ENCODE assay signal across 9 cellular contexts in genomic region chr6:6725834-6726194, GRCh38.
A peak's percentile ranks its signal among the peaks of the same experiment; 100 is the strongest.
DNase-seq lines count a peak whose midpoint lies in the region; ATAC-seq and TF ChIP-seq lines count a peak whose summit lies in the region.
"Had no signal": no experiment of that assay in that cellular context is flagged by ENCODE, and none has a peak within 500 bp of the region (broad histone marks: within the 10 kb centered on the region; RNA-seq: fewer than 3 reads in every experiment).

No MANE protein-coding gene starts in this region.

- no peaks in the 10 kb centered on the region for H3K36me3 Mint-ChIP-seq in activated naive CD8-positive, alpha-beta T cell
- H3K36me3 Mint-ChIP-seq in activated naive CD8-positive, alpha-beta T cell treated with anti-CD3 and anti-CD28 coated beads for 36 hours: no peaks in the 10 kb centered on the region

- H3K9me2 ChIP-seq in Karpas-422 (replicated peaks; ENCODE audit: insufficient read depth, low read length): no peaks in the 10 kb centered on the region

- no peak for DNase-seq in activated naive CD8-positive, alpha-beta T cell treated with anti-CD3 and anti-CD28 coated beads for 36 hours
- peak; percentile 59 for DNase-seq in UCSD-AML1 (lab: John Stamatoyannopoulos, UW; ENCODE audit: unreplicated experiment)
- DNase-seq in mesendoderm: no peak
- no peak for DNase-seq in transverse colon
- no peak for DNase-seq in Karpas-422
- no peak for DNase-seq in DMS153 treated with DMSO at 0.1 percent for 48 hours (lab: John Stamatoyannopoulos, UW; ENCODE audit: unreplicated experiment)
- DNase-seq: activated B cell treated with CpG ODN at 0.5 μM for 24 hours had no signal

- H3K27me3 Mint-ChIP-seq in activated naive CD8-positive, alpha-beta T cell: peaks cover 1% of the 10 kb centered on the region
- H3K27me3 Mint-ChIP-seq in activated naive CD8-positive, alpha-beta T cell treated with anti-CD3 and anti-CD28 coated beads for 36 hours: peaks cover 10% of the 10 kb centered on the region

- WGBS in mesendoderm (ENCODE audit: extremely low coverage, insufficient coverage, low lambda C conversion rate): no CpG with 5 or more reads among the region's 10 CpGs
- WGBS in transverse colon (ENCODE audit: low coverage in 1 of 2), 2 donors: 60 to 87% methylated on average over 1 to 10 of the region's 10 CpGs

- no peak overlapping the region for H4K5ac ChIP-seq in mesendoderm (ENCODE audit: low read length)

- no peak overlapping the region for H3K18ac ChIP-seq in mesendoderm (ENCODE audit: low read length)

- no peak for ATAC-seq in HG03280 (IDR thresholded peaks at IDR 0.05; ENCODE audit: unreplicated experiment)

- H3K79me1 ChIP-seq in mesendoderm (ENCODE audit: low read length): no peaks in the 10 kb centered on the region

- H3K9me3 Mint-ChIP-seq in activated naive CD8-positive, alpha-beta T cell (ENCODE audit: low read depth): no peaks in the 10 kb centered on the region
- H3K9me3 Mint-ChIP-seq in activated naive CD8-positive, alpha-beta T cell treated with anti-CD3 and anti-CD28 coated beads for 36 hours: no peaks in the 10 kb centered on the region
- H3K9me3 Mint-ChIP-seq: activated B cell treated with CpG ODN at 0.5 μM for 24 hours had no signal

- TF ChIP-seq POLR2A in transverse colon (IDR thresholded peaks at IDR 0.05): no peak

- H4K20me1 ChIP-seq in Karpas-422 (ENCODE audit: insufficient read depth, low read depth, low read length): no peaks in the 10 kb centered on the region

- H3K56ac ChIP-seq in mesendoderm (ENCODE audit: low read length): peak overlapping the region; percentile 53

- H2AK5ac ChIP-seq in mesendoderm (ENCODE audit: low read length): no peak overlapping the region

- H3K4me1 ChIP-seq in mesendoderm (ENCODE audit: control insufficient read depth, low read depth, low read length): peaks cover 22% of the 10 kb centered on the region
- H3K4me1 ChIP-seq in transverse colon: peaks cover 28 to 48% (median 40%) of the 10 kb centered on the region in 4 donors
- no peaks in the 10 kb centered on the region for H3K4me1 ChIP-seq in Karpas-422 (ENCODE audit: low read length)

- H3K9me3 ChIP-seq in transverse colon: no peaks in the 10 kb centered on the region
- H3K9me3 ChIP-seq in Karpas-422 (ENCODE audit: low read length): no peaks in the 10 kb centered on the region

- H3K27ac Mint-ChIP-seq in activated naive CD8-positive, alpha-beta T cell: no peak overlapping the region
- no peak overlapping the region for H3K27ac Mint-ChIP-seq in activated naive CD8-positive, alpha-beta T cell treated with anti-CD3 and anti-CD28 coated beads for 36 hours
- H3K27ac Mint-ChIP-seq: activated B cell treated with CpG ODN at 0.5 μM for 24 hours had no signal

- no peak overlapping the region for H3K9ac ChIP-seq in mesendoderm (ENCODE audit: low read length)
- H3K9ac ChIP-seq in Karpas-422 (ENCODE audit: low read length): no peak overlapping the region

- H3K4me3 ChIP-seq in mesendoderm (ENCODE audit: low read length) (no peak overlapping the region), transverse colon (no peak overlapping the region), Karpas-422 (ENCODE audit: low read length) (no peak overlapping the region)

- H2BK120ac ChIP-seq in mesendoderm (ENCODE audit: low read depth, low read length): no peak overlapping the region

- TF ChIP-seq EP300 in transverse colon (IDR thresholded peaks at IDR 0.05; ENCODE audit: low read depth): no peak

- H3K79me2 ChIP-seq in mesendoderm (ENCODE audit: control insufficient read depth, insufficient read depth, low read length) (no peaks in the 10 kb centered on the region), Karpas-422 (ENCODE audit: low read length) (no peaks in the 10 kb centered on the region)

- H4K8ac ChIP-seq in mesendoderm (ENCODE audit: low read depth, low read length): no peak overlapping the region

- H3K23ac ChIP-seq in mesendoderm (ENCODE audit: low read length): no peak overlapping the region

- TF ChIP-seq CTCF in transverse colon (IDR thresholded peaks at IDR 0.05): no peak

- no peaks in the 10 kb centered on the region for H3K27me3 ChIP-seq in mesendoderm (ENCODE audit: insufficient read depth, low read length, poor library complexity)
- no peaks in the 10 kb centered on the region for H3K27me3 ChIP-seq in transverse colon
- no peaks in the 10 kb centered on the region for H3K27me3 ChIP-seq in Karpas-422 (ENCODE audit: low read length)

- H2BK5ac ChIP-seq in mesendoderm (ENCODE audit: low read length): no peak overlapping the region

- H3K4me3 Mint-ChIP-seq in activated naive CD8-positive, alpha-beta T cell: peak overlapping the region; percentile 25
- no peak overlapping the region for H3K4me3 Mint-ChIP-seq in activated naive CD8-positive, alpha-beta T cell treated with anti-CD3 and anti-CD28 coated beads for 36 hours
- H3K4me3 Mint-ChIP-seq: activated B cell treated with CpG ODN at 0.5 μM for 24 hours had no signal

- H2AFZ ChIP-seq in Karpas-422 (ENCODE audit: low read length): no peak overlapping the region

- H3K27ac ChIP-seq in mesendoderm (ENCODE audit: low read depth, low read length) (no peak overlapping the region), transverse colon (peak overlapping the region; percentile 87 to 93 (median 90)), Karpas-422 (ENCODE audit: low read length) (no peak overlapping the region)

- H3K4ac ChIP-seq in mesendoderm (ENCODE audit: low read depth, low read length): no peak overlapping the region

- H2BK15ac ChIP-seq in mesendoderm (replicated peaks; ENCODE audit: low read depth): no peak overlapping the region

- H3K36me3 ChIP-seq in mesendoderm (ENCODE audit: control insufficient read depth, insufficient read depth, low read length): no peaks in the 10 kb centered on the region
- H3K36me3 ChIP-seq in transverse colon: no peaks in the 10 kb centered on the region
- H3K36me3 ChIP-seq in Karpas-422 (ENCODE audit: insufficient read depth, low read length): no peaks in the 10 kb centered on the region

- peaks cover 8% of the 10 kb centered on the region for H3K4me1 Mint-ChIP-seq in activated naive CD8-positive, alpha-beta T cell (ENCODE audit: low read depth)
- peaks cover 4% of the 10 kb centered on the region for H3K4me1 Mint-ChIP-seq in activated naive CD8-positive, alpha-beta T cell treated with anti-CD3 and anti-CD28 coated beads for 36 hours

- no peak overlapping the region for H3K4me2 ChIP-seq in mesendoderm (ENCODE audit: low read length)
- no peak overlapping the region for H3K4me2 ChIP-seq in Karpas-422 (ENCODE audit: low read depth, low read length, poor library complexity, severe bottlenecking)

- in situ Hi-C loops in transverse colon (cut with MboI; ENCODE audit: low pct_ligation_motif_present in 1 of 4, low pct_unique_long_range_greater_than_20kb in 1 of 4, low sequenced_read_pairs in 3 of 4): no loop called here

- intact Hi-C loops in transverse colon (cut with DNase I; ENCODE audit: low total_unique reads): no loop called here

Comparison
In these comparisons a context has a peak if more than half of its experiments do, and no peak if none do; other contexts are left out.
1. H3K27ac ChIP-seq: peak in transverse colon (4 of 4); none in mesendoderm (single experiment) and Karpas-422 (single experiment).